In genomic region chr9:91177661-91178280, GRCh38 we compare ENCODE assay signal across 11 cellular contexts.
A peak's percentile ranks its signal among the peaks of the same experiment; 100 is the strongest.
DNase-seq lines count a peak whose midpoint lies in the region; ATAC-seq and TF ChIP-seq lines count a peak whose summit lies in the region.
"Had no signal": no experiment of that assay in that cellular context is flagged by ENCODE, and none has a peak within 500 bp of the region (broad histone marks: within the 10 kb centered on the region; RNA-seq: fewer than 3 reads in every experiment).

No MANE protein-coding gene starts in this region.

- no peak for TF ChIP-seq POLR2A in erythroblast (IDR thresholded peaks at IDR 0.05; ENCODE audit: low read length)

- no peaks in the 10 kb centered on the region for H3K27me3 Mint-ChIP-seq in T-helper 17 cell
- no peaks in the 10 kb centered on the region for H3K27me3 Mint-ChIP-seq in effector memory CD8-positive, alpha-beta T cell

- peaks cover 15% of the 10 kb centered on the region for H3K4me1 Mint-ChIP-seq in T-helper 17 cell
- H3K4me1 Mint-ChIP-seq in effector memory CD8-positive, alpha-beta T cell (ENCODE audit: low read depth in 2 of 2) = peaks cover 29 to 34% of the 10 kb centered on the region in 2 donors
- H3K4me1 Mint-ChIP-seq: neural crest cell had no signal

- peak overlapping the region; percentile 53 for H3K27ac Mint-ChIP-seq in T-helper 17 cell
- H3K27ac Mint-ChIP-seq in effector memory CD8-positive, alpha-beta T cell = peak overlapping the region; percentile 82 to 87

- H3K36me3 Mint-ChIP-seq in T-helper 17 cell (ENCODE audit: low read depth) = no peaks in the 10 kb centered on the region
- H3K36me3 Mint-ChIP-seq in effector memory CD8-positive, alpha-beta T cell (ENCODE audit: insufficient read depth) = no peaks in the 10 kb centered on the region

- no peaks in the 10 kb centered on the region for H3K9me3 Mint-ChIP-seq in effector memory CD8-positive, alpha-beta T cell

- DNase-seq in NCI-H2171 treated with DMSO at 0.1 percent for 48 hours (lab: John Stamatoyannopoulos, UW) (peak; percentile 22), NCI-H2171 (lab: John Stamatoyannopoulos, UW) (no peak), T-helper 17 cell (no peak), erythroblast (lab: John Stamatoyannopoulos, UW) (no peak)
- DNase-seq in effector memory CD8-positive, alpha-beta T cell = no peak
- peak in 2 of 3 donors; percentile 54 to 73 for DNase-seq in stimulated activated CD4-positive, alpha-beta T cell treated with anti-CD3 and anti-CD28 coated beads, TNF-alpha, amount 100 ng/mL, for 48 hours (ENCODE audit: low read depth in 3 of 3)
- no peak for DNase-seq in activated effector memory CD4-positive, alpha-beta T cell treated with anti-CD3 and anti-CD28 coated beads, Interleukin-2, amount 50 U/mL, for 16 hours
- DNase-seq: activated effector memory CD4-positive, alpha-beta T cell treated with Interleukin-2 at 50 U/mL for 16 hours; SHP77 had no signal

- no peaks in the 10 kb centered on the region for H3K9me3 ChIP-seq in T-helper 17 cell (ENCODE audit: control insufficient read depth, low read length, poor library complexity, severe bottlenecking)

- peak; percentile 20 for ATAC-seq in T-helper 17 cell
- ATAC-seq in effector memory CD8-positive, alpha-beta T cell (replicated peaks) = peak; percentile 83
- ATAC-seq in HG03139 (IDR thresholded peaks at IDR 0.05; ENCODE audit: unreplicated experiment) = no peak

- peak overlapping the region; percentile 41 for H3K4me3 Mint-ChIP-seq in T-helper 17 cell
- H3K4me3 Mint-ChIP-seq in effector memory CD8-positive, alpha-beta T cell = peak overlapping the region; percentile 65 to 68
- H3K4me3 Mint-ChIP-seq: neural crest cell had no signal

Comparison
In these comparisons a context has a peak if more than half of its experiments do, and no peak if none do; other contexts are left out.
1. DNase-seq: peak in NCI-H2171 treated with DMSO at 0.1 percent for 48 hours (single experiment) and stimulated activated CD4-positive, alpha-beta T cell treated with anti-CD3 and anti-CD28 coated beads, TNF-alpha, amount 100 ng/mL, for 48 hours (2 of 3); none in NCI-H2171 (single experiment), T-helper 17 cell (0 of 3), effector memory CD8-positive, alpha-beta T cell (0 of 3), activated effector memory CD4-positive, alpha-beta T cell treated with anti-CD3 and anti-CD28 coated beads, Interleukin-2, amount 50 U/mL, for 16 hours (single experiment) and erythroblast (0 of 2).